Comparison of ENCODE assay signal across 10 cellular contexts in genomic region chr5:42858031-42858643, GRCh38. TPM values are rescaled to one million over a fixed set of nuclear protein-coding genes. Genes with fewer than 3 reads are reported as not detected.
DNase-seq lines count a peak whose midpoint lies in the region; ATAC-seq and TF ChIP-seq lines count a peak whose summit lies in the region.
"Had no signal": no experiment of that assay in that cellular context is flagged by ENCODE, and none has a peak within 500 bp of the region (broad histone marks: within the 10 kb centered on the region; RNA-seq: fewer than 3 reads in every experiment).

No MANE protein-coding gene starts in this region.

- H3K4me3 ChIP-seq in epithelial cell of esophagus (ENCODE audit: low read length) = no peak overlapping the region
- H3K4me3 ChIP-seq in mesenchymal stem cell (ENCODE audit: insufficient read depth in 1 of 2, low read depth in 1 of 2, low read length in 2 of 2) = peak overlapping the region in 1 of 2 experiments; percentile 20
- no peak overlapping the region for H3K4me3 ChIP-seq in vagina
- H3K4me3 ChIP-seq in smooth muscle cell = no peak overlapping the region

- H2BK120ac ChIP-seq in mesenchymal stem cell (ENCODE audit: low read depth, low read length) = no peak overlapping the region

- H3K4me1 ChIP-seq in mesenchymal stem cell (ENCODE audit: control insufficient read depth, insufficient read depth, low read depth, low read length) (no peaks in the 10 kb centered on the region), vagina (peaks cover 43% of the 10 kb centered on the region), smooth muscle cell (ENCODE audit: low read depth) (no peaks in the 10 kb centered on the region)

- H3K27me3 ChIP-seq in mesenchymal stem cell (ENCODE audit: control insufficient read depth in 1 of 2, insufficient read depth in 1 of 2, low read length in 2 of 2) (no peaks in the 10 kb centered on the region), vagina (no peaks in the 10 kb centered on the region), smooth muscle cell (ENCODE audit: low read depth) (no peaks in the 10 kb centered on the region)

- intact Hi-C loops in vagina (cut with DNase I) = no loop called here

- H4K8ac ChIP-seq in mesenchymal stem cell (ENCODE audit: low read length) = no peak overlapping the region

- no peaks in the 10 kb centered on the region for H3K79me1 ChIP-seq in mesenchymal stem cell (replicated peaks; ENCODE audit: low read length, poor library complexity, severe bottlenecking)

- H3K4me2 ChIP-seq in mesenchymal stem cell (ENCODE audit: low read length, poor library complexity, severe bottlenecking) = no peak overlapping the region
- H3K4me2 ChIP-seq in smooth muscle cell = no peak overlapping the region

- H2AK5ac ChIP-seq in mesenchymal stem cell (ENCODE audit: low read length, severe bottlenecking) = no peak overlapping the region

- no peak overlapping the region for H2AFZ ChIP-seq in mesenchymal stem cell (ENCODE audit: low read depth, low read length)
- H2AFZ ChIP-seq in smooth muscle cell (ENCODE audit: low read depth) = no peak overlapping the region

- H3K9me3 ChIP-seq in mesenchymal stem cell (ENCODE audit: control insufficient read depth, low read length) (no peaks in the 10 kb centered on the region), vagina (no peaks in the 10 kb centered on the region), smooth muscle cell (replicated peaks; ENCODE audit: low read depth) (no peaks in the 10 kb centered on the region)

- no peak overlapping the region for H3K23ac ChIP-seq in mesenchymal stem cell (ENCODE audit: low read length in 2 of 2)

- no peaks in the 10 kb centered on the region for H3K36me3 ChIP-seq in mesenchymal stem cell (ENCODE audit: control insufficient read depth in 1 of 2, insufficient read depth in 2 of 2, low read depth in 1 of 2, low read length in 2 of 2)
- no peaks in the 10 kb centered on the region for H3K36me3 ChIP-seq in vagina
- H3K36me3 ChIP-seq in smooth muscle cell (ENCODE audit: low read depth) = no peaks in the 10 kb centered on the region

- H4K20me1 ChIP-seq in smooth muscle cell (ENCODE audit: low read depth) = no peaks in the 10 kb centered on the region

- H3K4ac ChIP-seq in mesenchymal stem cell (ENCODE audit: low read depth in 1 of 2, low read length in 2 of 2) = no peak overlapping the region

- H4K91ac ChIP-seq in mesenchymal stem cell (ENCODE audit: low read length) = no peak overlapping the region

- peak; percentile 75 for DNase-seq in DMS153 (lab: John Stamatoyannopoulos, UW)
- DNase-seq in DMS153 treated with DMSO at 0.1 percent for 48 hours (lab: John Stamatoyannopoulos, UW; ENCODE audit: unreplicated experiment) = no peak
- peak; percentile 46 for DNase-seq in epithelial cell of esophagus (ENCODE audit: low read depth)
- no peak for DNase-seq in mesenchymal stem cell
- no peak for DNase-seq in vagina (ENCODE audit: extremely low spot score in 2 of 2)
- no peak for DNase-seq in smooth muscle cell (lab: John Stamatoyannopoulos, UW; ENCODE audit: unreplicated experiment)
- DNase-seq in stimulated activated CD4-positive, alpha-beta T cell treated with anti-CD3 and anti-CD28 coated beads, Interleukin-12 subunit alpha, Interleukin-12 subunit beta, amount 100 ng/mL, for 4 hours = no peak
- DNase-seq: stimulated activated CD4-positive, alpha-beta T cell treated with anti-CD3 and anti-CD28 coated beads, Interleukin-15, amount 100 ng/mL, for 24 hours had no signal

- H3K79me2 ChIP-seq in smooth muscle cell (ENCODE audit: low read depth) = no peaks in the 10 kb centered on the region

- peak overlapping the region; percentile 65 for H3K9ac ChIP-seq in mesenchymal stem cell (ENCODE audit: low read length)
- H3K9ac ChIP-seq in smooth muscle cell (ENCODE audit: low read depth) = no peak overlapping the region

- no peaks in the 10 kb centered on the region for H3F3A ChIP-seq in smooth muscle cell (ENCODE audit: low read depth)

- H3K27ac ChIP-seq in mesenchymal stem cell (ENCODE audit: low read length, poor library complexity, severe bottlenecking) = no peak overlapping the region
- H3K27ac ChIP-seq in vagina = peak overlapping the region; percentile 63
- H3K27ac ChIP-seq in smooth muscle cell (ENCODE audit: low read depth) = no peak overlapping the region
- H3K27ac ChIP-seq: 22Rv1 had no signal

- H2BK15ac ChIP-seq in mesenchymal stem cell (ENCODE audit: low read depth, poor library complexity, severe bottlenecking) = no peak overlapping the region

- no peak overlapping the region for H3K18ac ChIP-seq in mesenchymal stem cell (ENCODE audit: low read depth in 1 of 2, low read length in 2 of 2)

- no peak for ATAC-seq in HG02970 (IDR thresholded peaks at IDR 0.05; ENCODE audit: low FRiP score, unreplicated experiment)

- no peak overlapping the region for H2BK5ac ChIP-seq in mesenchymal stem cell (ENCODE audit: low read depth, low read length, poor library complexity, severe bottlenecking)

- no peak for TF ChIP-seq POLR2A in vagina (IDR thresholded peaks at IDR 0.05)

- TF ChIP-seq CTCF in epithelial cell of esophagus (IDR thresholded peaks at IDR 0.05; ENCODE audit: insufficient read depth, low read depth, low read length, missing control alignments) (no peak), vagina (IDR thresholded peaks at IDR 0.05) (no peak), smooth muscle cell (IDR thresholded peaks at IDR 0.05; ENCODE audit: borderline replicate concordance, insufficient read depth, poor library complexity, severe bottlenecking) (no peak)

- no peak overlapping the region for H2BK12ac ChIP-seq in mesenchymal stem cell (ENCODE audit: low read length in 2 of 2)

- H3K14ac ChIP-seq in mesenchymal stem cell (ENCODE audit: low read length in 2 of 2) = no peak overlapping the region

- WGBS in mesenchymal stem cell = 28% methylated on average over 1 of the region's 1 CpG
- 28% methylated on average over 1 of the region's 1 CpG for WGBS in smooth muscle cell (ENCODE audit: low lambda C conversion rate)

RNA-seq across cellular contexts. Expression of gene SELENOP, which starts 46.4 kb away (rescaled TPM):
- 57.0 TPM for polyA plus RNA-seq in mesenchymal stem cell (2013, experiment 1 of 2)
- polyA plus RNA-seq in mesenchymal stem cell (2013, experiment 2 of 2) = 60.6 TPM
- total RNA-seq in vagina (344 TPM), smooth muscle cell (11.9 and 14.0 TPM in 2 replicates)
- 11.1 and 12.2 TPM in 2 replicates for polyA plus RNA-seq in smooth muscle cell

Comparison
In these comparisons a context has a peak if more than half of its experiments do, and no peak if none do; other contexts are left out.
1. DNase-seq: peak in DMS153 (single experiment) and epithelial cell of esophagus (single experiment); none in DMS153 treated with DMSO at 0.1 percent for 48 hours (single experiment), mesenchymal stem cell (single experiment), vagina (0 of 2), smooth muscle cell (single experiment) and stimulated activated CD4-positive, alpha-beta T cell treated with anti-CD3 and anti-CD28 coated beads, Interleukin-12 subunit alpha, Interleukin-12 subunit beta, amount 100 ng/mL, for 4 hours (single experiment).
2. RNA of gene SELENOP, which starts 46.4 kb away (total RNA-seq): 344 TPM in vagina (single experiment); 11.9 to 14.0 TPM in smooth muscle cell; every median in the first group is over 10 times any median in the second.